Comparison of ENCODE assay signal across 20 cellular contexts in the genomic region with DNA sequence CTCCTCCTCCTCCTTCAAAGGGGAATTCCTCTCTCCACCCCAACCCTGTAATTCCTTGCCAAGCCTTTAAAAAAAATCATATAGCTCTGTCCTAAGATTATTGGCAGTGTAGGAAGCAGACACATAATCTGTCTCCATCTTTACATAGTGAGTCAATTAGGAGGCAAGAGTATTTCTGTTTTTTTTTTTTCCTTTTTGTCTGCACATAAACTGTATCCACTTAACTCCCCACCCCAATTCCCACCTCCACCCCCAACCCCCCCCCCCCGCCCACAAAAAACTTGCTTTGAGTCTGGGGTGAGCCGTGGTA.
"Had no signal": no experiment of that assay in that cellular context is flagged by ENCODE, and none has a peak within 500 bp of the region (broad histone marks: within the 10 kb centered on the region; RNA-seq: fewer than 3 reads in every experiment).

No MANE protein-coding gene starts in this region.

- H3K27me3 ChIP-seq: esophagus muscularis mucosa, foreskin keratinocyte, spleen, transverse colon had no signal

- H3K27ac Mint-ChIP-seq: activated CD4-positive, alpha-beta T cell treated with anti-CD3 and anti-CD28 coated beads for 36 hours; activated naive CD8-positive, alpha-beta T cell had no signal

- H3K4me1 Mint-ChIP-seq: activated CD4-positive, alpha-beta T cell treated with anti-CD3 and anti-CD28 coated beads for 36 hours had no signal

- H3K36me3 ChIP-seq: esophagus muscularis mucosa, spleen, transverse colon had no signal

- ATAC-seq: activated CD4-positive, alpha-beta T cell treated with anti-CD3 and anti-CD28 coated beads for 36 hours; left ventricle myocardium superior; naive thymus-derived CD4-positive, alpha-beta T cell; right cardiac atrium had no signal

- DNase-seq: activated CD4-positive, alpha-beta T cell treated with anti-CD3 and anti-CD28 coated beads for 36 hours; activated CD4-positive, alpha-beta T cell treated with anti-CD3 and anti-CD28 coated beads, Interleukin-2, amount 50 U/mL, for 4 hours; activated CD4-positive, CD25-positive, alpha-beta regulatory T cell; activated CD8-positive, alpha-beta memory T cell treated with anti-CD3 and anti-CD28 coated beads for 24 hours; activated effector memory CD4-positive, alpha-beta T cell treated with Interleukin-2 at 50 U/mL for 16 hours; activated naive CD4-positive, alpha-beta T cell treated with Interleukin-2 at 50 U/mL for 16 hours; anterior cingulate cortex; dermis blood vessel endothelial cell; effector CD4-positive, alpha-beta T cell; islet precursor cell; left ventricle myocardium superior; naive thymus-derived CD4-positive, alpha-beta T cell; posterior cingulate gyrus; right cardiac atrium; spleen; stimulated activated naive CD4-positive, alpha-beta T cell treated with Interleukin-2 at 50 U/mL for 16 hours; transverse colon had no signal

- H3K4me1 ChIP-seq: esophagus muscularis mucosa, foreskin keratinocyte, spleen, transverse colon had no signal

- H3K4me3 ChIP-seq: esophagus muscularis mucosa, spleen, transverse colon had no signal

- H3K9me3 ChIP-seq: esophagus muscularis mucosa, spleen, transverse colon had no signal

- H3K27ac ChIP-seq: esophagus muscularis mucosa, foreskin keratinocyte, spleen, transverse colon had no signal

- H3K4me3 Mint-ChIP-seq: activated CD4-positive, alpha-beta T cell treated with anti-CD3 and anti-CD28 coated beads for 36 hours; activated naive CD8-positive, alpha-beta T cell; naive thymus-derived CD4-positive, alpha-beta T cell had no signal

- H3K27me3 Mint-ChIP-seq: activated CD4-positive, alpha-beta T cell treated with anti-CD3 and anti-CD28 coated beads for 36 hours; activated naive CD8-positive, alpha-beta T cell; naive thymus-derived CD4-positive, alpha-beta T cell had no signal
